ENCODE assay signal across 9 cellular contexts in genomic region chr3:113531826-113532697, GRCh38. TPM values are rescaled to one million over a fixed set of nuclear protein-coding genes. Genes with fewer than 3 reads are reported as not detected.
DNase-seq lines count a peak whose midpoint lies in the region; ATAC-seq, FAIRE-seq and TF ChIP-seq lines count a peak whose summit lies in the region.
"Had no signal": no experiment of that assay in that cellular context is flagged by ENCODE, and none has a peak within 500 bp of the region (broad histone marks: within the 10 kb centered on the region; RNA-seq: fewer than 3 reads in every experiment).

TSS of gene SIDT1 (plus strand) at chr3:113532555. CDS start at chr3:113533022, 467 bp downstream.

- H3K27ac Mint-ChIP-seq in T-cell = peak within 1 kb of the TSS; percentile 100
- H3K27ac Mint-ChIP-seq in astrocyte (ENCODE audit: unreplicated experiment) = no peak within 1 kb of the TSS

- H3K9me3 ChIP-seq in HUES64 (ENCODE audit: insufficient read depth, low read depth, low read length) (no peaks in the 10 kb centered on the region), astrocyte (ENCODE audit: insufficient read depth, low read depth, low read length) (no peaks in the 10 kb centered on the region)

- H3K27ac ChIP-seq in HUES64 (ENCODE audit: low read depth, low read length) (no peak within 1 kb of the TSS), astrocyte (ENCODE audit: low read depth, low read length) (no peak within 1 kb of the TSS)
- H3K27ac ChIP-seq: epithelial cell of prostate had no signal

- H3K9me3 Mint-ChIP-seq in T-cell (no peaks in the 10 kb centered on the region), astrocyte (ENCODE audit: unreplicated experiment) (no peaks in the 10 kb centered on the region)

- H3K9ac ChIP-seq in HUES64 (ENCODE audit: low read depth, low read length) (peak within 1 kb of the TSS; percentile 28; the same call in 1 of the 2 replicates), astrocyte (ENCODE audit: low read length) (peak within 1 kb of the TSS; percentile 55)

- no peaks in the 10 kb centered on the region for H3K79me2 ChIP-seq in astrocyte (ENCODE audit: insufficient read depth, low read length)

- H3K36me3 Mint-ChIP-seq in T-cell = peaks cover 16% of the 10 kb centered on the region
- H3K36me3 Mint-ChIP-seq in astrocyte (ENCODE audit: low read depth, unreplicated experiment) = no peaks in the 10 kb centered on the region

- 18% methylated on average over 17 of the region's 18 CpGs for WGBS in HUES64

- H3K36me3 ChIP-seq in HUES64 (ENCODE audit: insufficient read depth, low read length) (no peaks in the 10 kb centered on the region), astrocyte (ENCODE audit: insufficient read depth, low read length) (no peaks in the 10 kb centered on the region)

- H3K4me1 Mint-ChIP-seq in T-cell = peaks cover 52 to 59% (median 55%) of the 10 kb centered on the region in 3 donors
- H3K4me1 Mint-ChIP-seq in astrocyte (ENCODE audit: low read depth, unreplicated experiment) = peaks cover 10% of the 10 kb centered on the region

- H3K4me3 ChIP-seq in HUES64 (ENCODE audit: low read length) (peak within 1 kb of the TSS; percentile 59), astrocyte (ENCODE audit: insufficient read depth, low read depth, low read length) (peak within 1 kb of the TSS; percentile 62)

- no peaks in the 10 kb centered on the region for H3K27me3 Mint-ChIP-seq in T-cell
- H3K27me3 Mint-ChIP-seq in astrocyte (ENCODE audit: low read depth, unreplicated experiment) = peaks cover 70% of the 10 kb centered on the region

- peak within 1 kb of the TSS; percentile 74 for H2AFZ ChIP-seq in astrocyte (ENCODE audit: low read depth, low read length)

- H3K4me1 ChIP-seq in HUES64 (ENCODE audit: insufficient read depth, low read length) (peaks cover 5% of the 10 kb centered on the region; the same call in 1 of the 2 replicates), astrocyte (ENCODE audit: insufficient read depth, low read length) (peaks cover 13% of the 10 kb centered on the region)

- POLR2A ChIA-PET in T-cell (lab: Charles Lee) = no interaction called here

- H3K4me2 ChIP-seq in astrocyte (ENCODE audit: low read length) = peak within 1 kb of the TSS; percentile 96

- DNase-seq in DMS153 treated with DMSO at 0.1 percent for 48 hours (lab: John Stamatoyannopoulos, UW; ENCODE audit: unreplicated experiment) (peak; percentile 45), T-cell (peak; percentile 35 to 81 (median 70)), astrocyte (ENCODE audit: low read depth) (no peak), iPS-NIHi7 (ENCODE audit: extremely low spot score) (peak; percentile 24), T1000 (lab: John Stamatoyannopoulos, UW) (no peak)
- peak; percentile 34 to 44 for DNase-seq in stimulated activated CD4-positive, alpha-beta T cell treated with anti-CD3 and anti-CD28 coated beads, Interleukin-15, amount 100 ng/mL, for 1 hour (ENCODE audit: low read depth in 1 of 2, low spot score in 1 of 2)

- ATAC-seq in GM21381 (IDR thresholded peaks at IDR 0.05; ENCODE audit: unreplicated experiment) (peak; percentile 68), T-cell (replicated peaks in 1 of 4) (peak; percentile 82 to 86 (median 83))

- FAIRE-seq in astrocyte (lab: Jason Lieb, UNC) = no peak

- CTCF ChIA-PET in T-cell (lab: Charles Lee) = interaction anchor here in 1 of 2 donors (0.6 to 0.7 kb wide), 2 partner anchors 36 to 39 kb away, joined by 3 read pairs; no protein-coding TSS in a partner anchor

- H4K20me1 ChIP-seq in astrocyte (ENCODE audit: insufficient read depth, low read length) = no peaks in the 10 kb centered on the region

- H3K4me3 Mint-ChIP-seq in T-cell (peak within 1 kb of the TSS; percentile 99 to 100 (median 99)), astrocyte (ENCODE audit: unreplicated experiment) (peak within 1 kb of the TSS; percentile 86)

- peaks cover 91% of the 10 kb centered on the region for H3K27me3 ChIP-seq in HUES64 (ENCODE audit: insufficient read depth, low read length)
- peaks cover 63% of the 10 kb centered on the region for H3K27me3 ChIP-seq in astrocyte (ENCODE audit: insufficient read depth, low read length)

- TF ChIP-seq CTCF in astrocyte (IDR thresholded peaks at IDR 0.05; ENCODE audit: insufficient read depth, low read depth, low read length) = no peak

RNA-seq across cellular contexts. Expression of gene SIDT1, which starts in this region (rescaled TPM):
- 0.25 TPM for polyA plus RNA-seq in HUES64 (2013, experiment 1 of 2)
- 0.19 TPM for polyA plus RNA-seq in HUES64 (2013, experiment 2 of 2)
- total RNA-seq in T-cell (10 to 100 TPM; 44.9 to 75.5 (median 48.7) TPM), astrocyte (not detected in 2 replicates)

Comparison
In these comparisons a context has a peak if more than half of its experiments do, and no peak if none do; other contexts are left out.
1. RNA of gene SIDT1 (total RNA-seq): 44.9 to 75.5 TPM in T-cell; not detected in astrocyte; every median in the first group is over 10 times any median in the second.
2. DNase-seq: peak in DMS153 treated with DMSO at 0.1 percent for 48 hours (single experiment), T-cell (34 of 34), iPS-NIHi7 (single experiment) and stimulated activated CD4-positive, alpha-beta T cell treated with anti-CD3 and anti-CD28 coated beads, Interleukin-15, amount 100 ng/mL, for 1 hour (2 of 2); none in astrocyte (single experiment) and T1000 (single experiment).